ENCODE assay signal across 1 cellular context in genomic region chr2:101273045-101273444, GRCh38.
A peak's percentile ranks its signal among the peaks of the same experiment; 100 is the strongest.
TF ChIP-seq lines count a peak whose summit lies in the region.

No MANE protein-coding gene starts in this region.

TF ChIP-seq in HepG2, 621 proteins besides CTCF, POLR2A, EP300 and RAD21:
- TF ChIP-seq RBM22 (optimal IDR thresholded peaks at IDR 0.05; ENCODE audit: low read length), result peak; percentile 84
- peak; percentile 28; the same call in 1 of the 2 replicates for TF ChIP-seq POLR2AphosphoS5 (IDR thresholded peaks at IDR 0.05; ENCODE audit: low read depth, low read length)
- 0 out of 2 replicates have a peak, but pooled peaks have one; percentile 25 for TF ChIP-seq ZBTB38 (CRISPR knock-in tag; IDR thresholded peaks at IDR 0.05)
- TF ChIP-seq AGO1 (IDR thresholded peaks at IDR 0.05; ENCODE audit: low read depth, low read length, poor library complexity, severe bottlenecking), result no peak
- TF ChIP-seq NFYC (CRISPR knock-in tag; IDR thresholded peaks at IDR 0.05), result no peak
- peak; percentile 49; the same call in 1 of the 2 replicates for TF ChIP-seq POLR2G (IDR thresholded peaks at IDR 0.05; ENCODE audit: low read depth, low read length)
- no peak for TF ChIP-seq ZNF33B (CRISPR knock-in tag; IDR thresholded peaks at IDR 0.05)
- TF ChIP-seq SRSF4 (IDR thresholded peaks at IDR 0.05; ENCODE audit: low read depth, low read length, poor library complexity, severe bottlenecking), result no peak
- TF ChIP-seq FOXA1 (IDR thresholded peaks at IDR 0.05), result no peak
- no peak for TF ChIP-seq FOXA1 (CRISPR knock-in tag; IDR thresholded peaks at IDR 0.05)
- no peak for TF ChIP-seq ZNF770 (CRISPR knock-in tag; IDR thresholded peaks at IDR 0.05)
- no peak for TF ChIP-seq EEA1 (CRISPR knock-in tag; IDR thresholded peaks at IDR 0.05; ENCODE audit: borderline replicate concordance)
- no peak for TF ChIP-seq NFKBIZ (CRISPR knock-in tag; IDR thresholded peaks at IDR 0.05)
- no peak for TF ChIP-seq NFE2L1 (CRISPR knock-in tag; IDR thresholded peaks at IDR 0.05; ENCODE audit: borderline replicate concordance)
- TF ChIP-seq ZBTB8A (CRISPR knock-in tag; IDR thresholded peaks at IDR 0.05; ENCODE audit: borderline replicate concordance, low read depth), result no peak
- no peak for TF ChIP-seq MED8 (CRISPR knock-in tag; IDR thresholded peaks at IDR 0.05; ENCODE audit: insufficient replicate concordance)
- TF ChIP-seq HOXD1 (CRISPR knock-in tag; IDR thresholded peaks at IDR 0.05), result no peak
